In the genomic region with DNA sequence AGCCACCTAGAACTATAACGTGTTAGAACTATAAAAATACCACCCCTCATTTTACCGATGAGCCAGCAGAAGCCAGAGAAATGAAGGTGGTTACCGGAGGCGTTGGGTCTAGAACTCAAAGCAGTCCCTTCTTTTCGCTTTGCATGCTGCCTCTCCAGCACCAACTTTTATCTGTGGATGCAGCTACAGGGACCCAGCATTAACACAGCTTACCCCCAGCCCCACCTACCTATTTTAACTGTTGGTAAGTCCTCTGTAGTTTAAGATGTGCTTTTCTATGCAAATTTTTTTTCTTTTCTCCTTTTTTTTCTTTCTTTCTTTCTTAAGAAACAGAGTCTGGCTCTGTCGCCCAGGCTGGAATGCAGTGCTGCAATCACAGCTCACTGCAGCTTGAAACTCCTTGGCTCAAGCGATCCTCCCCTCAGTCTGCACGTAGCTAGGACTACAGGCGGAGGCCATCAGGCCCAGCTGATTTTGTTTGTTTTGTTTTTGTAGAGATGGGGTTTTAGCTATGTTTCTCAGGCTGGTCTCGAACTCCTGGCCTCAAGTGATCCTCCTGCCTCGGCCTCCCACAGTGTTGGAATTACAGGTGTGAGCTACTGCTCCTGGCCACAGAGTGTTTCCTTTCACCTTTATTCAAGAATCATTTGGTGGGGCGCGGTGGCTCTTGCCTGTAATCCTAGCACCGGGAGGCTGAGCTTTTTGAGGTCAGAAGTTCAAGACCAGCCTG, we compare ENCODE assay signal across 8 cellular contexts. TPM values are rescaled to one million over a fixed set of nuclear protein-coding genes. Genes with fewer than 3 reads are reported as not detected.
DNase-seq lines count a peak whose midpoint lies in the region; ATAC-seq, FAIRE-seq and TF ChIP-seq lines count a peak whose summit lies in the region.

No MANE protein-coding gene starts in this region.

- peaks cover 9% of the 10 kb centered on the region for H3K79me2 ChIP-seq in endothelial cell of umbilical vein (ENCODE audit: control insufficient read depth, insufficient read depth, low read length)

- intact Hi-C loops in endothelial cell of umbilical vein (cut with micrococcal nuclease), result loop anchor here (1.0 to 2.0 kb wide), 3 partner anchors 47 to 91 kb away; partner anchors contain the start of gene CCNC

- H3K27ac ChIP-seq in endothelial cell of umbilical vein (ENCODE audit: insufficient read depth, low read depth, low read length) (peak overlapping the region; percentile 69), muscle layer of duodenum (ENCODE audit: low read length) (peak overlapping the region; percentile 79)

- FAIRE-seq in RCC 7860 (lab: Jason Lieb, UNC) (no peak), endothelial cell of umbilical vein (lab: Jason Lieb, UNC) (peak; percentile 81), GM12891 (lab: Jason Lieb, UNC) (no peak)

- H3K4me1 ChIP-seq in endothelial cell of umbilical vein (ENCODE audit: control insufficient read depth, extremely low read depth, insufficient read depth, low read length) (peaks cover 2% of the 10 kb centered on the region), muscle layer of duodenum (ENCODE audit: control insufficient read depth in 1 of 2, insufficient read depth in 2 of 2, low read length in 2 of 2) (peaks cover 0 to 4% of the 10 kb centered on the region in 2 donors)

- peak overlapping the region; percentile 92 for H3K9ac ChIP-seq in endothelial cell of umbilical vein (replicated peaks; ENCODE audit: extremely low read depth, insufficient read depth, low read length)

- TF ChIP-seq CTCF in AG04449 (IDR thresholded peaks at IDR 0.05; ENCODE audit: insufficient read depth, low read length, missing control alignments) (no peak), endothelial cell of umbilical vein (IDR thresholded peaks at IDR 0.05; ENCODE audit: extremely low read depth in 1 of 2, insufficient read depth in 1 of 2, low read depth in 1 of 2, low read length in 2 of 2) (no peak)

- DNase-seq in AG04449 (ENCODE audit: low read depth, low spot score) (no peak), RCC 7860 (ENCODE audit: low spot score) (peak; percentile 19), endothelial cell of umbilical vein (ENCODE audit: low read depth, low spot score) (no peak), GM12891 (ENCODE audit: insufficient read length, low spot score) (no peak)
- no peak for DNase-seq in stimulated activated naive CD4-positive, alpha-beta T cell (lab: John Stamatoyannopoulos, UW)

- CTCF ChIA-PET in AG04449 (lab: Yijun Ruan, JAX) (interaction anchor here (0.6 to 3.9 kb wide), 14 partner anchors 10 to 225 kb away, joined by 3 to 33 read pairs (median 6); partner anchors contain the start of gene CCNC), endothelial cell of umbilical vein (lab: Charles Lee) (interaction anchor here (0.7 to 2.3 kb wide), 7 partner anchors 9 to 225 kb away, joined by 3 to 9 read pairs (median 3); no protein-coding TSS in a partner anchor)

- POLR2A ChIA-PET in AG04449 (lab: Yijun Ruan, JAX), result interaction anchor here (0.7 to 1.1 kb wide), 2 partner anchors 47 to 97 kb away, joined by 3 to 5 read pairs; partner anchors contain the start of genes CCNC and PNISR
- POLR2A ChIA-PET in endothelial cell of umbilical vein (lab: Charles Lee), result interaction anchor here (1.2 kb wide), 1 partner anchor 9 kb away, joined by 5 read pairs; no protein-coding TSS in a partner anchor

- peak overlapping the region; percentile 72 for H3K4me2 ChIP-seq in endothelial cell of umbilical vein (ENCODE audit: insufficient read depth, low read length)

- H3K9me3 ChIP-seq in endothelial cell of umbilical vein (replicated peaks; ENCODE audit: control insufficient read depth, insufficient read depth, low read length) (no peaks in the 10 kb centered on the region), muscle layer of duodenum (ENCODE audit: control insufficient read depth in 1 of 2, low read length in 2 of 2) (no peaks in the 10 kb centered on the region)

- no peaks in the 10 kb centered on the region for H4K20me1 ChIP-seq in endothelial cell of umbilical vein (replicated peaks; ENCODE audit: control insufficient read depth, extremely low read depth, insufficient read depth, low read length)

- dilution Hi-C loops in endothelial cell of umbilical vein (cut with MboI; ENCODE audit: extremely low pct_ligation_motif_present, low sequenced_read_pairs), result no loop called here

- H3K27me3 ChIP-seq in endothelial cell of umbilical vein (ENCODE audit: control insufficient read depth in 2 of 2, insufficient read depth in 2 of 2, low read length in 2 of 2), result no peaks in the 10 kb centered on the region
- no peaks in the 10 kb centered on the region for H3K27me3 ChIP-seq in muscle layer of duodenum (ENCODE audit: low read depth, low read length)

- peak overlapping the region; percentile 92 for H2AFZ ChIP-seq in endothelial cell of umbilical vein (ENCODE audit: low read depth, low read length)

- peak; percentile 23 for ATAC-seq in GM18508 (IDR thresholded peaks at IDR 0.05; ENCODE audit: insufficient read depth, unreplicated experiment)
- ATAC-seq in HG02973 (IDR thresholded peaks at IDR 0.05; ENCODE audit: unreplicated experiment), result peak; percentile 22

- peak overlapping the region; percentile 90 for H3K4me3 ChIP-seq in AG04449 (ENCODE audit: low read depth, low read length)
- H3K4me3 ChIP-seq in endothelial cell of umbilical vein (replicated peaks in 1 of 3; ENCODE audit: insufficient read depth in 1 of 3, low read depth in 1 of 3, low read length in 3 of 3), result peak overlapping the region; percentile 70 to 88 (median 87)
- H3K4me3 ChIP-seq in muscle layer of duodenum (ENCODE audit: low read depth in 1 of 2, low read length in 2 of 2), result peak overlapping the region; percentile 83 to 93

- no TSS peak for BruUV-seq in endothelial cell of umbilical vein (replicated peaks; lab: Mats Ljungman, UMichigan)

- no peaks in the 10 kb centered on the region for H3K9me1 ChIP-seq in endothelial cell of umbilical vein (replicated peaks; ENCODE audit: control insufficient read depth, extremely low read depth, insufficient read depth, low read length)

- no peak for TF ChIP-seq POLR2A in endothelial cell of umbilical vein (IDR thresholded peaks at IDR 0.05; ENCODE audit: low read depth, low read length)
- no peak for TF ChIP-seq POLR2A in GM12891 (IDR thresholded peaks at IDR 0.05; ENCODE audit: low read depth, low read length)

- H3K36me3 ChIP-seq in endothelial cell of umbilical vein (ENCODE audit: control insufficient read depth in 2 of 2, extremely low read depth in 1 of 2, insufficient read depth in 2 of 2, low read length in 2 of 2), result no peaks in the 10 kb centered on the region
- no peaks in the 10 kb centered on the region for H3K36me3 ChIP-seq in muscle layer of duodenum (ENCODE audit: control insufficient read depth in 1 of 2, insufficient read depth in 2 of 2, low read length in 2 of 2)

TF ChIP-seq in endothelial cell of umbilical vein, 7 proteins besides CTCF, POLR2A, EP300 and RAD21 (continues in another document):
- TF ChIP-seq JUN (IDR thresholded peaks at IDR 0.05; ENCODE audit: borderline replicate concordance, insufficient read depth, insufficient read length, low read depth) (no peak), GATA2 (IDR thresholded peaks at IDR 0.05; ENCODE audit: insufficient read depth, insufficient read length, low read depth, low read length) (no peak), EZH2 (IDR thresholded peaks at IDR 0.05; ENCODE audit: borderline replicate concordance, low read depth, low read length, severe bottlenecking) (no peak), FOS (IDR thresholded peaks at IDR 0.05; ENCODE audit: borderline replicate concordance, insufficient read depth, low read length) (no peak), POLR2AphosphoS5 (IDR thresholded peaks at IDR 0.05; ENCODE audit: insufficient read depth, low read depth, low read length) (no peak), MYC (IDR thresholded peaks at IDR 0.05; ENCODE audit: low read depth, low read length) (no peak)

TF ChIP-seq in GM12891, 5 proteins besides CTCF, POLR2A, EP300 and RAD21:
- TF ChIP-seq SPI1 (IDR thresholded peaks at IDR 0.05; ENCODE audit: low read depth, low read length), result no peak
- TF ChIP-seq POLR2AphosphoS5 (IDR thresholded peaks at IDR 0.05; ENCODE audit: low read depth, low read length), result no peak
- TF ChIP-seq PAX5 (IDR thresholded peaks at IDR 0.05; ENCODE audit: insufficient read depth, low read length, severe bottlenecking), result no peak
- no peak for TF ChIP-seq TAF1 (IDR thresholded peaks at IDR 0.05; ENCODE audit: low read depth, low read length)
- TF ChIP-seq POU2F2 (IDR thresholded peaks at IDR 0.05; ENCODE audit: low read depth, low read length), result no peak

RNA-seq across cellular contexts. Expression of gene USP45, which starts 6.5 kb away (rescaled TPM):
- 11.3 and 13.6 TPM in 2 replicates for total RNA-seq in endothelial cell of umbilical vein
- polyA plus RNA-seq in endothelial cell of umbilical vein, result 1.9 and 2.7 TPM in 2 replicates
- 6.1 and 6.7 TPM in 2 replicates for polyA plus RNA-seq in endothelial cell of umbilical vein (2011; cell fraction: cytosol; rRNA removed)
- polyA plus RNA-seq in endothelial cell of umbilical vein (2011; cell fraction: nucleus; rRNA removed), result 19.1 and 19.7 TPM in 2 replicates
- 10.6 and 12.8 TPM in 2 replicates for polyA plus RNA-seq in endothelial cell of umbilical vein (2012)
- polyA minus RNA-seq in endothelial cell of umbilical vein, result 8.0 and 10.0 TPM in 2 replicates
- polyA minus RNA-seq in endothelial cell of umbilical vein (2011; cell fraction: cytosol; rRNA and poly(A)+ RNA removed), result 6.1 TPM
- 11.9 and 15.1 TPM in 2 replicates for polyA minus RNA-seq in endothelial cell of umbilical vein (2011; cell fraction: nucleus; rRNA and poly(A)+ RNA removed)
- 5.3 TPM for polyA plus RNA-seq in GM12891 (2012; ENCODE audit: low read depth, missing spikeins)

RNA-seq across cellular contexts. Expression of gene CCNC, which starts 46.7 kb away (rescaled TPM):
- total RNA-seq in endothelial cell of umbilical vein, result 53.1 and 53.5 TPM in 2 replicates
- polyA plus RNA-seq in endothelial cell of umbilical vein, result 13.0 and 18.2 TPM in 2 replicates
- polyA plus RNA-seq in endothelial cell of umbilical vein (2011; cell fraction: cytosol; rRNA removed), result 25.9 and 29.7 TPM in 2 replicates
- 42.7 and 58.9 TPM in 2 replicates for polyA plus RNA-seq in endothelial cell of umbilical vein (2011; cell fraction: nucleus; rRNA removed)
- polyA plus RNA-seq in endothelial cell of umbilical vein (2012), result 27.1 and 46.4 TPM in 2 replicates
- 52.7 and 60.8 TPM in 2 replicates for polyA minus RNA-seq in endothelial cell of umbilical vein
- 48.6 TPM for polyA minus RNA-seq in endothelial cell of umbilical vein (2011; cell fraction: cytosol; rRNA and poly(A)+ RNA removed)
- 28.7 and 43.1 TPM in 2 replicates for polyA minus RNA-seq in endothelial cell of umbilical vein (2011; cell fraction: nucleus; rRNA and poly(A)+ RNA removed)
- 50.4 TPM for polyA plus RNA-seq in GM12891 (2012; ENCODE audit: low read depth, missing spikeins)
